In genomic region chr2:64471616-64472015, GRCh38 we compare ENCODE assay signal across 31 cellular contexts.
"Had no signal": no experiment of that assay in that cellular context is flagged by ENCODE, and none has a peak within 500 bp of the region (broad histone marks: within the 10 kb centered on the region; RNA-seq: fewer than 3 reads in every experiment).

No MANE protein-coding gene starts in this region.

- H3K9me3 Mint-ChIP-seq: activated CD4-positive, alpha-beta memory T cell treated with anti-CD3 and anti-CD28 coated beads, Interleukin-2, amount 10 ng/mL, durations not matched to agents 7 days and 5 days; activated CD4-positive, alpha-beta T cell treated with anti-CD3 and anti-CD28 coated beads, Interleukin-2, amount 10 ng/mL, durations not matched to agents 7 days and 5 days; activated T-cell treated with anti-CD3 and anti-CD28 coated beads, Interleukin-2, amount 50 U/mL, for 4 hours; activated T-helper 17 cell treated with anti-CD3 and anti-CD28 coated beads, Interleukin-2, amount 50 U/mL, for 72 hours; effector memory CD8-positive, alpha-beta T cell; T-helper 2 cell treated with Interferon-gamma antibody and Interleukin-4, amounts not matched to agents 5 μg/mL and 100 μg/mL, for 36 hours had no signal

- H3K36me3 ChIP-seq: brain microvascular endothelial cell, esophagus muscularis mucosa, gastrocnemius medialis, heart left ventricle had no signal

- H3K9me3 ChIP-seq: esophagus muscularis mucosa, gastrocnemius medialis, heart left ventricle had no signal

- ATAC-seq: activated T-cell treated with anti-CD3 and anti-CD28 coated beads, Interleukin-2, amount 50 U/mL, for 4 hours; activated T-helper 17 cell treated with anti-CD3 and anti-CD28 coated beads, Interleukin-2, amount 50 U/mL, for 72 hours; effector memory CD8-positive, alpha-beta T cell; foreskin keratinocyte; gastrocnemius medialis; heart left ventricle; T-helper 17 cell had no signal

- H3K27me3 ChIP-seq: brain microvascular endothelial cell, esophagus muscularis mucosa, foreskin keratinocyte, gastrocnemius medialis, heart left ventricle had no signal

- H3K36me3 Mint-ChIP-seq: activated naive CD8-positive, alpha-beta T cell had no signal

- H3K4me3 Mint-ChIP-seq: activated CD4-positive, alpha-beta memory T cell treated with anti-CD3 and anti-CD28 coated beads, Interleukin-2, amount 10 ng/mL, durations not matched to agents 7 days and 5 days; activated CD4-positive, alpha-beta T cell treated with anti-CD3 and anti-CD28 coated beads, Interleukin-2, amount 10 ng/mL, durations not matched to agents 7 days and 5 days; activated naive CD8-positive, alpha-beta T cell; activated T-cell treated with anti-CD3 and anti-CD28 coated beads, Interleukin-2, amount 50 U/mL, for 4 hours; activated T-helper 17 cell treated with anti-CD3 and anti-CD28 coated beads, Interleukin-2, amount 50 U/mL, for 72 hours; effector memory CD8-positive, alpha-beta T cell; T-helper 17 cell; T-helper 2 cell treated with Interferon-gamma antibody and Interleukin-4, amounts not matched to agents 5 μg/mL and 100 μg/mL, for 36 hours had no signal

- H3K27ac ChIP-seq: brain microvascular endothelial cell, esophagus muscularis mucosa, foreskin keratinocyte, gastrocnemius medialis, heart left ventricle had no signal

- H3K4me1 ChIP-seq: esophagus muscularis mucosa, foreskin keratinocyte had no signal

- DNase-seq: activated CD4-positive, alpha-beta memory T cell treated with anti-CD3 and anti-CD28 coated beads, Interleukin-2, amount 10 ng/mL, durations not matched to agents 7 days and 5 days; activated CD4-positive, alpha-beta T cell treated with anti-CD3 and anti-CD28 coated beads for 1 hour; activated CD4-positive, alpha-beta T cell treated with anti-CD3 and anti-CD28 coated beads for 4 hours; activated CD4-positive, alpha-beta T cell treated with anti-CD3 and anti-CD28 coated beads, Interleukin-2, amount 10 ng/mL, durations not matched to agents 7 days and 5 days; activated CD4-positive, alpha-beta T cell treated with anti-CD3 and anti-CD28 coated beads, Interleukin-2, amount 50 U/mL, for 4 hours; activated CD8-positive, alpha-beta memory T cell treated with anti-CD3 and anti-CD28 coated beads for 24 hours; activated effector memory CD4-positive, alpha-beta T cell treated with Interleukin-2 at 50 U/mL for 16 hours; activated gamma-delta T cell treated with Interleukin-2 at 50 U/mL for 16 hours; activated naive CD4-positive, alpha-beta T cell treated with anti-CD3 and anti-CD28 coated beads, Interleukin-2, amount 50 U/mL, for 16 hours; activated naive CD4-positive, alpha-beta T cell treated with Interleukin-2 at 50 U/mL for 16 hours; activated T-cell treated with anti-CD3 and anti-CD28 coated beads, Interleukin-2, amount 50 U/mL, for 4 hours; amniotic stem cell; anterior cingulate cortex; brain microvascular endothelial cell; caudate nucleus; cortex of kidney; dermis blood vessel endothelial cell; effector CD4-positive, alpha-beta T cell; effector memory CD8-positive, alpha-beta T cell; erythroblast; foreskin keratinocyte; gastrocnemius medialis; glutamatergic neuron; heart left ventricle; T-helper 1 cell; T-helper 17 cell; T1000 had no signal

- H3K4me1 Mint-ChIP-seq: activated CD4-positive, alpha-beta memory T cell treated with anti-CD3 and anti-CD28 coated beads, Interleukin-2, amount 10 ng/mL, durations not matched to agents 7 days and 5 days; activated T-helper 17 cell treated with anti-CD3 and anti-CD28 coated beads, Interleukin-2, amount 50 U/mL, for 72 hours; T-helper 17 cell had no signal

- H3K27ac Mint-ChIP-seq: activated CD4-positive, alpha-beta memory T cell treated with anti-CD3 and anti-CD28 coated beads, Interleukin-2, amount 10 ng/mL, durations not matched to agents 7 days and 5 days; activated CD4-positive, alpha-beta T cell treated with anti-CD3 and anti-CD28 coated beads, Interleukin-2, amount 10 ng/mL, durations not matched to agents 7 days and 5 days; activated naive CD8-positive, alpha-beta T cell; activated T-helper 17 cell treated with anti-CD3 and anti-CD28 coated beads, Interleukin-2, amount 50 U/mL, for 72 hours; effector memory CD8-positive, alpha-beta T cell; T-helper 17 cell; T-helper 2 cell treated with Interferon-gamma antibody and Interleukin-4, amounts not matched to agents 5 μg/mL and 100 μg/mL, for 36 hours had no signal

- H3K27me3 Mint-ChIP-seq: activated naive CD8-positive, alpha-beta T cell; activated T-helper 17 cell treated with anti-CD3 and anti-CD28 coated beads, Interleukin-2, amount 50 U/mL, for 72 hours had no signal

- H3K4me3 ChIP-seq: esophagus muscularis mucosa, gastrocnemius medialis, heart left ventricle had no signal
